ENCODE assay signal across 29 cellular contexts in the genomic region with DNA sequence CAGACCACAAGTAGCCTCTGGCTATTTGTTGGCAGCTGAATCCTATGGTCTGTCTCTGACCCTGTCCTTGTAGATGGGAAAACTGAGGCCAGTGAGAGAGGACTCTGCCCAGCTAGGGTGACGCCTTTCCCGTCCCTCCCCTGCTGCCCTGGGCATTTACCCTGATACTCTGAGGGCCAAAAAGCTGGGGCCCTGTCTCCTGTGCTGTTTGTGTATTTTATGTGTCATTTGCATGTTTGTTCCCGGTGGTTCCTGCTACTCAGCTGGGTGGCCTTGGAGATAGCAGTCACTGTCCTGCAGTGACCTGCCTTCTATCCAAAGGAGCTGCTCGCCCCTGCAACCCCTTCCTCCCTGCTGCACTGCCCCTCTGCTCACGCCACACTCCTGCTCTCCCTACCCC.
"Had no signal": no experiment of that assay in that cellular context is flagged by ENCODE, and none has a peak within 500 bp of the region (broad histone marks: within the 10 kb centered on the region; RNA-seq: fewer than 3 reads in every experiment).

No MANE protein-coding gene starts in this region.

- H3K27ac ChIP-seq: brain microvascular endothelial cell, coronary artery, dorsolateral prefrontal cortex had no signal

- ATAC-seq: activated CD4-positive, alpha-beta T cell treated with anti-CD3 and anti-CD28 coated beads for 36 hours; activated CD8-positive, alpha-beta memory T cell treated with anti-CD3 and anti-CD28 coated beads, Interleukin-2, amount 10 ng/mL, durations not matched to agents 7 days and 5 days; activated CD8-positive, alpha-beta T cell treated with anti-CD3 and anti-CD28 coated beads, Interleukin-2, amount 10 ng/mL, durations not matched to agents 7 days and 5 days; activated naive CD4-positive, alpha-beta T cell treated with anti-CD3 and anti-CD28 coated beads, Interleukin-2, amount 50 U/mL, for 72 hours; esophagus mucosa had no signal

- H3K27me3 ChIP-seq: brain microvascular endothelial cell, dorsolateral prefrontal cortex had no signal

- H3K4me3 ChIP-seq: coronary artery, dorsolateral prefrontal cortex had no signal

- FAIRE-seq: astrocyte, bronchial epithelial cell, frontal cortex had no signal

- DNase-seq: activated CD4-positive, alpha-beta memory T cell treated with anti-CD3 and anti-CD28 coated beads for 36 hours; activated CD4-positive, alpha-beta T cell treated with anti-CD3 and anti-CD28 coated beads for 36 hours; activated CD4-positive, alpha-beta T cell treated with anti-CD3 and anti-CD28 coated beads, Interleukin-2, amount 10 ng/mL, durations not matched to agents 24 days and 14 days; activated CD4-positive, CD25-positive, alpha-beta regulatory T cell; activated CD4-positive, CD25-positive, alpha-beta regulatory T cell treated with anti-CD3 and anti-CD28 coated beads, Interleukin-2, amount 50 U/mL, for 72 hours; activated CD8-positive, alpha-beta memory T cell treated with anti-CD3 and anti-CD28 coated beads, Interleukin-2, amount 10 ng/mL, durations not matched to agents 7 days and 5 days; activated CD8-positive, alpha-beta memory T cell treated with anti-CD3 and anti-CD28 coated beads, Interleukin-2, amount 50 U/mL, for 4 hours; activated CD8-positive, alpha-beta T cell treated with anti-CD3 and anti-CD28 coated beads, Interleukin-2, amount 10 ng/mL, durations not matched to agents 7 days and 5 days; activated gamma-delta T cell; activated naive CD4-positive, alpha-beta T cell; activated naive CD4-positive, alpha-beta T cell treated with anti-CD3 and anti-CD28 coated beads, Interleukin-2, amount 10 ng/mL, durations not matched to agents 7 days and 5 days; activated naive CD8-positive, alpha-beta T cell treated with anti-CD3 and anti-CD28 coated beads, Interleukin-2, amount 10 ng/mL, durations not matched to agents 7 days and 5 days; activated T-cell treated with anti-CD3 and anti-CD28 coated beads, Interleukin-2, amount 50 U/mL, for 1 hour; activated T-cell treated with anti-CD3 and anti-CD28 coated beads, Interleukin-2, amount 50 U/mL, for 48 hours; amniotic stem cell; anterior cingulate cortex; brain microvascular endothelial cell; dorsolateral prefrontal cortex; effector memory CD4-positive, alpha-beta T cell; endodermal cell; foreskin fibroblast; head of caudate nucleus; T-helper 2 cell had no signal
